In the genomic region with DNA sequence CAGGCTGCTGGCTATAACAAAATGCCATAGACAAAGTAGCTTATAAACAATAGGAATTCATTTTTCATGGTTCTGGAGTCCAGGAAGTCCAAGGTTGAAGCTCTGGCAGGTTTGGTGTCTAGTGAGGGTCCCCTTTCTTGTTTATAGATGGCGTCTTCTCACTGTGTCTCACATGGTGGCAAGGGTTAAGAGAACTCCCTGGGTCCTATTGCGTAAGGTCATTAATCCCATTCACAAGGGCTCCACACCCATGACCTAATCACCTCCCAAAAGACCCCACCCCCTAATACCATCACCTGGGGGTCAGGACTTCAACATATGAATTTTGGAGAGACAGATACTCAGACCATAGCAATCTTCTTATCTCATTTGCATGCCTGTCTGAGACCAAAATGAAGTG, we compare ENCODE assay signal across 2 cellular contexts.
A peak's percentile ranks its signal among the peaks of the same experiment; 100 is the strongest.
TF ChIP-seq lines count a peak whose summit lies in the region.

No MANE protein-coding gene starts in this region.

TF ChIP-seq in HepG2, 621 proteins besides CTCF, POLR2A, EP300 and RAD21:
- TF ChIP-seq ZNF703 (CRISPR knock-in tag; IDR thresholded peaks at IDR 0.05; ENCODE audit: borderline replicate concordance) (no peak), CEBPB (IDR thresholded peaks at IDR 0.05; ENCODE audit: borderline replicate concordance, low read depth, low read length) (peak; percentile 53; the same call in 1 of the 2 replicates), KDM3A (CRISPR knock-in tag; IDR thresholded peaks at IDR 0.05; ENCODE audit: low read depth) (no peak), NAIF1 (CRISPR knock-in tag; IDR thresholded peaks at IDR 0.05; ENCODE audit: borderline replicate concordance) (no peak), ONECUT2 (CRISPR knock-in tag; IDR thresholded peaks at IDR 0.05) (no peak), ZNF577 (CRISPR knock-in tag; IDR thresholded peaks at IDR 0.05; ENCODE audit: borderline replicate concordance, low read depth) (no peak), IRX3 (CRISPR knock-in tag; IDR thresholded peaks at IDR 0.05; ENCODE audit: borderline replicate concordance, low read depth) (no peak)
TF ChIP-seq in HepG2: peak in this region for 1.

TF ChIP-seq in H1, 55 proteins besides CTCF, POLR2A, EP300 and RAD21:
- TF ChIP-seq CEBPB (IDR thresholded peaks at IDR 0.05; ENCODE audit: low read depth, low read length): peak; percentile 25; the same call in 1 of the 2 replicates
- no peak for TF ChIP-seq SRF (IDR thresholded peaks at IDR 0.05; ENCODE audit: low read depth, low read length)
